In genomic region chr16:63146251-63146650, GRCh38 we compare ENCODE assay signal across 4 cellular contexts.
A peak's percentile ranks its signal among the peaks of the same experiment; 100 is the strongest.
TF ChIP-seq lines count a peak whose summit lies in the region.

No MANE protein-coding gene starts in this region.

TF ChIP-seq in HepG2, 621 proteins besides CTCF, POLR2A, EP300 and RAD21:
- TF ChIP-seq GTF3A (CRISPR knock-in tag; conservative IDR thresholded peaks at IDR 0.05) (no peak), NFE2L2 (IDR thresholded peaks at IDR 0.05; ENCODE audit: low read length) (peak; percentile 71; the same call in 1 of the 2 replicates), MAFK (conservative IDR thresholded peaks at IDR 0.05 in 1 of 2, IDR thresholded peaks at IDR 0.05 in 1 of 2; ENCODE audit: low read length in 2 of 2) (peak; percentile 52 to 55)

TF ChIP-seq in A549, 52 proteins besides CTCF, POLR2A, EP300 and RAD21:
- TF ChIP-seq JUN (IDR thresholded peaks at IDR 0.05): no peak
- TF ChIP-seq NFE2L2 (conservative IDR thresholded peaks at IDR 0.05; ENCODE audit: low read length): peak; percentile 48

TF ChIP-seq in IMR-90, 13 proteins besides CTCF, POLR2A, EP300 and RAD21:
- no peak for TF ChIP-seq MAZ (IDR thresholded peaks at IDR 0.05; ENCODE audit: borderline replicate concordance, low read depth, low read length)
- no peak for TF ChIP-seq BHLHE40 (IDR thresholded peaks at IDR 0.05; ENCODE audit: low read depth, low read length)
- TF ChIP-seq NFE2L2 (IDR thresholded peaks at IDR 0.05; ENCODE audit: low read depth, low read length): peak; percentile 26; the same call in 1 of the 2 replicates
- no peak for TF ChIP-seq FOS (IDR thresholded peaks at IDR 0.05; ENCODE audit: low read depth, low read length)

TF ChIP-seq in K562, 482 proteins besides CTCF, POLR2A, EP300 and RAD21:
- TF ChIP-seq ZNF316 (IDR thresholded peaks at IDR 0.05): peak; percentile 9; the same call in 1 of the 2 replicates
- TF ChIP-seq ZBTB17 (CRISPR knock-in tag; IDR thresholded peaks at IDR 0.05): no peak
